Comparison of ENCODE assay signal across 1 cellular context in genomic region chr11:35580397-35580781, GRCh38.
TF ChIP-seq lines count a peak whose summit lies in the region.

No MANE protein-coding gene starts in this region.

TF ChIP-seq in A549, 52 proteins besides CTCF, POLR2A, EP300 and RAD21:
- TF ChIP-seq, protein P1, sequence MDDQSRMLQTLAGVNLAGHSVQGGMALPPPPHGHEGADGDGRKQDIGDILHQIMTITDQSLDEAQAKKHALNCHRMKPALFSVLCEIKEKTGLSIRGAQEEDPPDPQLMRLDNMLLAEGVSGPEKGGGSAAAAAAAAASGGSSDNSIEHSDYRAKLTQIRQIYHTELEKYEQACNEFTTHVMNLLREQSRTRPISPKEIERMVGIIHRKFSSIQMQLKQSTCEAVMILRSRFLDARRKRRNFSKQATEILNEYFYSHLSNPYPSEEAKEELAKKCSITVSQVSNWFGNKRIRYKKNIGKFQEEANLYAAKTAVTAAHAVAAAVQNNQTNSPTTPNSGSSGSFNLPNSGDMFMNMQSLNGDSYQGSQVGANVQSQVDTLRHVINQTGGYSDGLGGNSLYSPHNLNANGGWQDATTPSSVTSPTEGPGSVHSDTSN (IDR thresholded peaks at IDR 0.05), result no peak
- TF ChIP-seq CHD2 (IDR thresholded peaks at IDR 0.05; ENCODE audit: low read length, partially characterized antibody) (no peak), RNF2 (IDR thresholded peaks at IDR 0.05; ENCODE audit: borderline replicate concordance, low read depth) (no peak), RCOR1 (IDR thresholded peaks at IDR 0.05; ENCODE audit: low read depth, low read length) (no peak), ZFP36 (IDR thresholded peaks at IDR 0.05; ENCODE audit: borderline replicate concordance, partially characterized antibody) (no peak), HOXB5 (CRISPR knock-in tag; IDR thresholded peaks at IDR 0.05) (no peak)
